In genomic region chr5:43066799-43067741, GRCh38 we compare ENCODE assay signal across 8 cellular contexts. TPM values are rescaled to one million over a fixed set of nuclear protein-coding genes. Genes with fewer than 3 reads are reported as not detected.
DNase-seq lines count a peak whose midpoint lies in the region; ATAC-seq and TF ChIP-seq lines count a peak whose summit lies in the region.

No MANE protein-coding gene starts in this region.

- H3K4me3 ChIP-seq in A673 (ENCODE audit: low read depth, low read length, poor library complexity, severe bottlenecking), result peak overlapping the region; percentile 74

- intact Hi-C loops in A673 (cut with micrococcal nuclease; ENCODE audit: unreplicated experiment), result loop anchor here (2.0 to 10.0 kb wide), 3 partner anchors 40 to 238 kb away; no protein-coding TSS in a partner anchor

- ATAC-seq in GM18868 (IDR thresholded peaks at IDR 0.05; ENCODE audit: unreplicated experiment) (peak; percentile 35), HG03139 (IDR thresholded peaks at IDR 0.05; ENCODE audit: unreplicated experiment) (peak; percentile 33)

- TF ChIP-seq CTCF in A673 (conservative IDR thresholded peaks at IDR 0.05; ENCODE audit: low read depth, low read length), result no peak

- no peaks in the 10 kb centered on the region for H3K27me3 ChIP-seq in A673 (replicated peaks; ENCODE audit: insufficient read depth, low read depth, low read length, poor library complexity)

- CTCF ChIA-PET in A673 (lab: Charles Lee), result interaction anchor here (0.6 kb wide), 1 partner anchor 117 kb away, joined by 4 read pairs; no protein-coding TSS in a partner anchor

- no TSS peak for BruUV-seq in A673 (replicated peaks; lab: Mats Ljungman, UMichigan)

- H3K4me1 ChIP-seq in A673 (ENCODE audit: insufficient read depth, low read length, poor library complexity, severe bottlenecking), result peaks cover 24% of the 10 kb centered on the region

- no peaks in the 10 kb centered on the region for H3K9me3 ChIP-seq in A673 (ENCODE audit: low read depth, low read length, poor library complexity, severe bottlenecking)

- peak overlapping the region; percentile 95 for H3K27ac ChIP-seq in A673 (ENCODE audit: low read depth, low read length, poor library complexity, severe bottlenecking)

- peaks cover 10% of the 10 kb centered on the region for H3K36me3 ChIP-seq in A673 (ENCODE audit: insufficient read depth, low read length, poor library complexity, severe bottlenecking)

- DNase-seq in A673 (ENCODE audit: low spot score), result peak; percentile 93
- peak; percentile 90 for DNase-seq in NCI-H226
- DNase-seq in activated CD4-positive, CD25-positive, alpha-beta regulatory T cell treated with anti-CD3 and anti-CD28 coated beads, Interleukin-2, amount 50 U/mL, for 16 hours (ENCODE audit: low read depth, low spot score), result peak; percentile 84
- peak; percentile 13 to 38 for DNase-seq in cerebellar nuclear complex (lab: John Stamatoyannopoulos, UW)
- DNase-seq in kidney glomerular epithelial cell (lab: John Stamatoyannopoulos, UW), result peak; percentile 86
- peak; percentile 80 to 83 for DNase-seq in stimulated activated CD4-positive, alpha-beta T cell treated with anti-CD3 and anti-CD28 coated beads, Interleukin-15, amount 100 ng/mL, for 48 hours (ENCODE audit: low read depth in 2 of 2)

- POLR2A ChIA-PET in A673 (lab: Charles Lee; ENCODE audit: low non-redundant PET), result no interaction called here

RNA-seq across cellular contexts. Expression of gene ANXA2R, which starts 27.0 kb away (rescaled TPM):
- total RNA-seq in A673 (2021), result 1.4 and 1.9 TPM in 2 replicates

RNA-seq across cellular contexts. Expression of gene ZNF131, which starts 53.6 kb away (rescaled TPM):
- 43.6 and 45.0 TPM in 2 replicates for total RNA-seq in A673 (2021)

Comparison
In these comparisons a context has a peak if more than half of its experiments do, and no peak if none do; other contexts are left out.
1. Peak in every context shown above with its lines: DNase-seq, ATAC-seq, H3K4me3 ChIP-seq and H3K27ac ChIP-seq.
2. DNase-seq: peak in every context shown above with its lines; median percentile 93 in A673; 90 in NCI-H226; 86 in kidney glomerular epithelial cell; 84 in activated CD4-positive, CD25-positive, alpha-beta regulatory T cell treated with anti-CD3 and anti-CD28 coated beads, Interleukin-2, amount 50 U/mL, for 16 hours; 82 in stimulated activated CD4-positive, alpha-beta T cell treated with anti-CD3 and anti-CD28 coated beads, Interleukin-15, amount 100 ng/mL, for 48 hours; 26 in cerebellar nuclear complex.